Comparison of ENCODE assay signal across 21 cellular contexts in genomic region chr12:93984005-93984404, GRCh38.
"Had no signal": no experiment of that assay in that cellular context is flagged by ENCODE, and none has a peak within 500 bp of the region (broad histone marks: within the 10 kb centered on the region; RNA-seq: fewer than 3 reads in every experiment).

No MANE protein-coding gene starts in this region.

- H3K36me3 ChIP-seq: MG63, SJSA1 had no signal

- FAIRE-seq: RCC 7860 had no signal

- H3K4me1 ChIP-seq: SJSA1 had no signal

- H3K9me3 ChIP-seq: SJSA1 had no signal

- DNase-seq: Karpas-422, KG1, MG63, NCI-H1092, NCI-H1105 treated with DMSO at 0.1 percent for 48 hours, NCI-H1417 treated with DMSO at 0.1 percent for 48 hours, NCI-H146, NCI-H187, NCI-H2029, NCI-H2081 treated with DMSO at 0.1 percent for 48 hours, NCI-H2171, NCI-H226, NCI-H446, NCI-H510A, NCI-H526, Right ventricle myocardium superior, RPMI8226, SIG-M5 had no signal

- H3K27me3 ChIP-seq: MG63, SJSA1 had no signal

- H3K4me3 ChIP-seq: MG63, SJSA1, SK-N-MC had no signal

- H3K27ac ChIP-seq: SJSA1, SK-N-MC had no signal
